ENCODE assay signal across 18 cellular contexts in the genomic region with DNA sequence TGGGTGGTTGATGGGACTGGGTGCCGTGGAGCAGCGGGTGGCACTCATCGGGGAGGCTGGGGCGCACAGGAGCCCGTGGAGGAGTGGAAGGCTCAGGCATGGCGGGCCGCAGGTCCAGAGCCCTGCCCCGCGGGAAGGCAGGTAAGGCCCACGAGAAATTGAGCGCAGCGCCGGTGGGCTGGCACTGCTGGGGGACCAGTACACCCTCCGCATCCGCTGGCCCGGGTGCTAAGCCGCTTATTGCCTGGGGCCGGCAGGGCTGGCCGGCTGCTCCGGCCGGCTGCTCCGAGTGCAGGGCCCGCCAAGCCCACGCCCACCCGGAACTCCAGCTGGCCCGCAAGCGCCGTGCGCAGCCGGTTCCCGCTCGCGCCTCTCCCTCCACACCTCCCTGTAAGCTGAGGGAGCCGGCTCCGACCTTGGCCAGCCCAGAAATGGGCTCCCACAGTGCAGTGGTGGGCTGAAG.
DNase-seq lines count a peak whose midpoint lies in the region; ATAC-seq, FAIRE-seq and TF ChIP-seq lines count a peak whose summit lies in the region.
"Had no signal": no experiment of that assay in that cellular context is flagged by ENCODE, and none has a peak within 500 bp of the region (broad histone marks: within the 10 kb centered on the region; RNA-seq: fewer than 3 reads in every experiment).

No MANE protein-coding gene starts in this region.

- H3K36me3 Mint-ChIP-seq in WTC11 = peaks cover 3% of the 10 kb centered on the region
- H3K36me3 Mint-ChIP-seq: CD4-positive, CD25-positive, alpha-beta regulatory T cell; CD8-positive, alpha-beta T cell had no signal

- H3K4me1 ChIP-seq in BE2C (no peaks in the 10 kb centered on the region), kidney (ENCODE audit: control insufficient read depth in 1 of 2, insufficient read depth in 1 of 2, low read depth in 1 of 2, low read length in 2 of 2) (no peaks in the 10 kb centered on the region)
- H3K4me1 ChIP-seq: BLaER1, Caco-2 had no signal

- no peaks in the 10 kb centered on the region; the same call in 1 of the 2 replicates for H3K27me3 Mint-ChIP-seq in WTC11 (ENCODE audit: low read depth)
- H3K27me3 Mint-ChIP-seq: CD4-positive, CD25-positive, alpha-beta regulatory T cell had no signal

- peaks cover 4% of the 10 kb centered on the region for H3K9me3 Mint-ChIP-seq in WTC11
- H3K9me3 Mint-ChIP-seq: CD8-positive, alpha-beta T cell had no signal

- no peak overlapping the region for H3K27ac Mint-ChIP-seq in WTC11
- H3K27ac Mint-ChIP-seq: CD4-positive, CD25-positive, alpha-beta regulatory T cell; CD8-positive, alpha-beta T cell had no signal

- peaks cover 13% of the 10 kb centered on the region for H3K4me1 Mint-ChIP-seq in WTC11
- H3K4me1 Mint-ChIP-seq: CD4-positive, CD25-positive, alpha-beta regulatory T cell had no signal

- ATAC-seq in WTC11 = no peak
- ATAC-seq: CD8-positive, alpha-beta T cell; GM12878 had no signal

- no peak overlapping the region for H3K4me3 Mint-ChIP-seq in WTC11
- H3K4me3 Mint-ChIP-seq: CD4-positive, CD25-positive, alpha-beta regulatory T cell; CD8-positive, alpha-beta T cell had no signal

- CTCF ChIA-PET in WTC11 (lab: Charles Lee) = no interaction called here

- no peaks in the 10 kb centered on the region for H3K27me3 ChIP-seq in BE2C
- H3K27me3 ChIP-seq: BLaER1 had no signal

- intact Hi-C loops in kidney (cut with DNase I) = no loop called here

- DNase-seq in BE2C (peak; percentile 4), WTC11 (ENCODE audit: low spot score) (peak; percentile 9), kidney (peak; percentile 55), medulla oblongata (ENCODE audit: extremely low spot score) (no peak), glomerular visceral epithelial cell (ENCODE audit: extremely low spot score) (no peak), ureter (ENCODE audit: low spot score) (no peak)
- DNase-seq: Caco-2; CD4-positive, CD25-positive, alpha-beta regulatory T cell; CD8-positive, alpha-beta T cell; DMS153; DND-41; GOT3; H7; HCEC 1CT had no signal

- H3K4me3 ChIP-seq in BE2C (ENCODE audit: low read depth, low read length) (no peak overlapping the region), kidney (ENCODE audit: low read length in 2 of 2) (no peak overlapping the region)
- H3K4me3 ChIP-seq: BLaER1, GM12878 had no signal

- TF ChIP-seq CTCF in BE2C (IDR thresholded peaks at IDR 0.05; ENCODE audit: low read depth, low read length) = no peak
- no peak for TF ChIP-seq CTCF in WTC11 (IDR thresholded peaks at IDR 0.05)
- TF ChIP-seq CTCF in kidney (IDR thresholded peaks at IDR 0.05; ENCODE audit: borderline replicate concordance, extremely low read depth, insufficient read depth) = no peak

- H3K27ac ChIP-seq in kidney (ENCODE audit: low read depth in 2 of 2, low read length in 2 of 2) = no peak overlapping the region
- H3K27ac ChIP-seq: BLaER1, C4-2B had no signal

- no peaks in the 10 kb centered on the region for H3K9me3 ChIP-seq in BE2C
- no peaks in the 10 kb centered on the region for H3K9me3 ChIP-seq in kidney (ENCODE audit: control insufficient read depth in 1 of 2, low read length in 2 of 2)
- H3K9me3 ChIP-seq: BLaER1, Caco-2 had no signal

- POLR2A ChIA-PET in WTC11 (lab: Charles Lee) = no interaction called here

- H3K9ac ChIP-seq in kidney (ENCODE audit: low read length in 2 of 2) = no peak overlapping the region
- H3K9ac ChIP-seq: BLaER1 had no signal

- H3K36me3 ChIP-seq in BE2C = no peaks in the 10 kb centered on the region
- no peaks in the 10 kb centered on the region for H3K36me3 ChIP-seq in kidney (ENCODE audit: control insufficient read depth in 1 of 2, insufficient read depth in 2 of 2, low read length in 2 of 2)
- H3K36me3 ChIP-seq: BLaER1 had no signal

- FAIRE-seq in kidney (lab: Jason Lieb, UNC) = no peak
- FAIRE-seq: G401.6, GM12878 had no signal

TF ChIP-seq in WTC11, 78 proteins besides CTCF, POLR2A, EP300 and RAD21:
- TF ChIP-seq, protein P1, sequence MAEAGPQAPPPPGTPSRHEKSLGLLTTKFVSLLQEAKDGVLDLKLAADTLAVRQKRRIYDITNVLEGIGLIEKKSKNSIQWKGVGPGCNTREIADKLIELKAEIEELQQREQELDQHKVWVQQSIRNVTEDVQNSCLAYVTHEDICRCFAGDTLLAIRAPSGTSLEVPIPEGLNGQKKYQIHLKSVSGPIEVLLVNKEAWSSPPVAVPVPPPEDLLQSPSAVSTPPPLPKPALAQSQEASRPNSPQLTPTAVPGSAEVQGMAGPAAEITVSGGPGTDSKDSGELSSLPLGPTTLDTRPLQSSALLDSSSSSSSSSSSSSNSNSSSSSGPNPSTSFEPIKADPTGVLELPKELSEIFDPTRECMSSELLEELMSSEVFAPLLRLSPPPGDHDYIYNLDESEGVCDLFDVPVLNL (CRISPR knock-in tag; IDR thresholded peaks at IDR 0.05; ENCODE audit: borderline replicate concordance, low read depth) = no peak
- TF ChIP-seq NFATC4 (CRISPR knock-in tag; IDR thresholded peaks at IDR 0.05) (no peak), MXD4 (CRISPR knock-in tag; IDR thresholded peaks at IDR 0.05; ENCODE audit: borderline replicate concordance) (no peak), ZNF671 (CRISPR knock-in tag; IDR thresholded peaks at IDR 0.05) (no peak), HMGA2 (CRISPR knock-in tag; IDR thresholded peaks at IDR 0.05) (no peak), CBFB (CRISPR knock-in tag; IDR thresholded peaks at IDR 0.05; ENCODE audit: low read depth) (no peak)
- TF ChIP-seq, protein P2, sequence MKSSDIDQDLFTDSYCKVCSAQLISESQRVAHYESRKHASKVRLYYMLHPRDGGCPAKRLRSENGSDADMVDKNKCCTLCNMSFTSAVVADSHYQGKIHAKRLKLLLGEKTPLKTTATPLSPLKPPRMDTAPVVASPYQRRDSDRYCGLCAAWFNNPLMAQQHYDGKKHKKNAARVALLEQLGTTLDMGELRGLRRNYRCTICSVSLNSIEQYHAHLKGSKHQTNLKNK (CRISPR knock-in tag; IDR thresholded peaks at IDR 0.05) = no peak
- TF ChIP-seq, protein P3, sequence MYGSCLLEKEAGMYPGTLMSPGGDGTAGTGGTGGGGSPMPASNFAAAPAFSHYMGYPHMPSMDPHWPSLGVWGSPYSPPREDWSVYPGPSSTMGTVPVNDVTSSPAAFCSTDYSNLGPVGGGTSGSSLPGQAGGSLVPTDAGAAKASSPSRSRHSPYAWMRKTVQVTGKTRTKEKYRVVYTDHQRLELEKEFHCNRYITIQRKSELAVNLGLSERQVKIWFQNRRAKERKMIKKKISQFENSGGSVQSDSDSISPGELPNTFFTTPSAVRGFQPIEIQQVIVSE (CRISPR knock-in tag; IDR thresholded peaks at IDR 0.05; ENCODE audit: borderline replicate concordance) = no peak
- TF ChIP-seq, protein P4, sequence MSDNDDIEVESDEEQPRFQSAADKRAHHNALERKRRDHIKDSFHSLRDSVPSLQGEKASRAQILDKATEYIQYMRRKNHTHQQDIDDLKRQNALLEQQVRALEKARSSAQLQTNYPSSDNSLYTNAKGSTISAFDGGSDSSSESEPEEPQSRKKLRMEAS (CRISPR knock-in tag; IDR thresholded peaks at IDR 0.05) = no peak
- TF ChIP-seq, protein P5, sequence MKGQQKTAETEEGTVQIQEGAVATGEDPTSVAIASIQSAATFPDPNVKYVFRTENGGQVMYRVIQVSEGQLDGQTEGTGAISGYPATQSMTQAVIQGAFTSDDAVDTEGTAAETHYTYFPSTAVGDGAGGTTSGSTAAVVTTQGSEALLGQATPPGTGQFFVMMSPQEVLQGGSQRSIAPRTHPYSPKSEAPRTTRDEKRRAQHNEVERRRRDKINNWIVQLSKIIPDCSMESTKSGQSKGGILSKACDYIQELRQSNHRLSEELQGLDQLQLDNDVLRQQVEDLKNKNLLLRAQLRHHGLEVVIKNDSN (CRISPR knock-in tag; IDR thresholded peaks at IDR 0.05) = no peak

Comparison
In these comparisons a context has a peak if more than half of its experiments do, and no peak if none do; other contexts are left out.
1. DNase-seq: peak in BE2C (single experiment), WTC11 (single experiment) and kidney (single experiment); none in medulla oblongata (single experiment), glomerular visceral epithelial cell (single experiment) and ureter (single experiment).